1 cellular context compared by ENCODE assay signal in genomic region chr5:129094924-129095797, GRCh38.
TF ChIP-seq lines count a peak whose summit lies in the region.

No MANE protein-coding gene starts in this region.

TF ChIP-seq in HepG2, 621 proteins besides CTCF, POLR2A, EP300 and RAD21 (continued from another document and continues in another):
- TF ChIP-seq CSRNP1 (CRISPR knock-in tag; IDR thresholded peaks at IDR 0.05) = peak; percentile 63
- TF ChIP-seq ZNF343 (CRISPR knock-in tag; IDR thresholded peaks at IDR 0.05) = peak; percentile 22; the same call in 1 of the 2 replicates
- TF ChIP-seq HOXA3 (CRISPR knock-in tag; IDR thresholded peaks at IDR 0.05) = peak; percentile 74; the same call in 1 of the 2 replicates
- TF ChIP-seq KAT7 (CRISPR knock-in tag; IDR thresholded peaks at IDR 0.05; ENCODE audit: borderline replicate concordance) = 0 out of 2 replicates have a peak, but pooled peaks have one; percentile 13
- peak; percentile 63; the same call in 1 of the 2 replicates for TF ChIP-seq ZNF607 (CRISPR knock-in tag; IDR thresholded peaks at IDR 0.05; ENCODE audit: borderline replicate concordance)
- 0 out of 2 replicates have a peak, but pooled peaks have one; percentile 32 for TF ChIP-seq ZNF12 (CRISPR knock-in tag; IDR thresholded peaks at IDR 0.05)
- no peak for TF ChIP-seq NKX3-1 (CRISPR knock-in tag; IDR thresholded peaks at IDR 0.05)
- TF ChIP-seq ZNF484 (CRISPR knock-in tag; IDR thresholded peaks at IDR 0.05; ENCODE audit: borderline replicate concordance, low read depth) = no peak
- no peak; the same call in 1 of the 2 replicates for TF ChIP-seq ZIK1 (CRISPR knock-in tag; IDR thresholded peaks at IDR 0.05; ENCODE audit: borderline replicate concordance, low read depth)
- TF ChIP-seq ZNF761 (CRISPR knock-in tag; conservative IDR thresholded peaks at IDR 0.05) = peak; percentile 85; the same call in 1 of the 2 replicates
- peak; percentile 85 for TF ChIP-seq MYPOP (CRISPR knock-in tag; IDR thresholded peaks at IDR 0.05)
- TF ChIP-seq ZBTB4 (CRISPR knock-in tag; IDR thresholded peaks at IDR 0.05; ENCODE audit: borderline replicate concordance) = peak; percentile 46
- no peak for TF ChIP-seq GRHL1 (CRISPR knock-in tag; conservative IDR thresholded peaks at IDR 0.05)
- no peak for TF ChIP-seq ZSCAN22 (CRISPR knock-in tag; IDR thresholded peaks at IDR 0.05)
- TF ChIP-seq SNAPC5 (CRISPR knock-in tag; IDR thresholded peaks at IDR 0.05; ENCODE audit: borderline replicate concordance) = no peak
- peak; percentile 80; the same call in 1 of the 2 replicates for TF ChIP-seq FOXC1 (CRISPR knock-in tag; IDR thresholded peaks at IDR 0.05; ENCODE audit: borderline replicate concordance)
- no peak; the same call in 1 of the 2 replicates for TF ChIP-seq ZNF142 (CRISPR knock-in tag; IDR thresholded peaks at IDR 0.05)
- TF ChIP-seq ZNF841 (CRISPR knock-in tag; IDR thresholded peaks at IDR 0.05; ENCODE audit: borderline replicate concordance) = peak; percentile 89
- no peak for TF ChIP-seq HHEX (CRISPR knock-in tag; IDR thresholded peaks at IDR 0.05)
- no peak for TF ChIP-seq ZNF720 (CRISPR knock-in tag; IDR thresholded peaks at IDR 0.05)
- TF ChIP-seq HNF4A (CRISPR knock-in tag; IDR thresholded peaks at IDR 0.05) = peak; percentile 99
- TF ChIP-seq RAD51 (IDR thresholded peaks at IDR 0.05; ENCODE audit: borderline replicate concordance) = no peak
- TF ChIP-seq RXRA (CRISPR knock-in tag; IDR thresholded peaks at IDR 0.05) = peak; percentile 92
- TF ChIP-seq MXI1 (IDR thresholded peaks at IDR 0.05; ENCODE audit: borderline replicate concordance, low read depth, low read length) = peak; percentile 97
- peak; percentile 82 for TF ChIP-seq ZNF772 (CRISPR knock-in tag; IDR thresholded peaks at IDR 0.05)
- TF ChIP-seq HDAC6 (IDR thresholded peaks at IDR 0.05; ENCODE audit: low read depth, low read length) = no peak
- TF ChIP-seq MAFK (conservative IDR thresholded peaks at IDR 0.05 in 1 of 2, IDR thresholded peaks at IDR 0.05 in 1 of 2; ENCODE audit: low read length in 2 of 2) = no peak
- peak; percentile 29; the same call in 1 of the 2 replicates for TF ChIP-seq FOXP4 (CRISPR knock-in tag; IDR thresholded peaks at IDR 0.05)
- TF ChIP-seq TRAFD1 (CRISPR knock-in tag; IDR thresholded peaks at IDR 0.05; ENCODE audit: borderline replicate concordance) = no peak
- no peak for TF ChIP-seq NFIB (CRISPR knock-in tag; IDR thresholded peaks at IDR 0.05; ENCODE audit: borderline replicate concordance)
- TF ChIP-seq ZSCAN21 (CRISPR knock-in tag; IDR thresholded peaks at IDR 0.05; ENCODE audit: borderline replicate concordance) = peak; percentile 59; the same call in 1 of the 2 replicates
- TF ChIP-seq ZNF501 (CRISPR knock-in tag; IDR thresholded peaks at IDR 0.05) = peak; percentile 87
- peak; percentile 23; the same call in 1 of the 2 replicates for TF ChIP-seq BRD4 (CRISPR knock-in tag; IDR thresholded peaks at IDR 0.05)
- TF ChIP-seq PAXIP1 (CRISPR knock-in tag; conservative IDR thresholded peaks at IDR 0.05) = peak; percentile 95
- TF ChIP-seq CBFB (CRISPR knock-in tag; IDR thresholded peaks at IDR 0.05) = peak; percentile 74; the same call in 1 of the 2 replicates
- TF ChIP-seq JDP2 (CRISPR knock-in tag; IDR thresholded peaks at IDR 0.05; ENCODE audit: borderline replicate concordance) = peak; percentile 77; the same call in 1 of the 2 replicates
- peak; percentile 92 for TF ChIP-seq MXD4 (CRISPR knock-in tag; IDR thresholded peaks at IDR 0.05)
- TF ChIP-seq AKAP8 (CRISPR knock-in tag; IDR thresholded peaks at IDR 0.05) = no peak
- no peak for TF ChIP-seq ZNF207 (IDR thresholded peaks at IDR 0.05; ENCODE audit: borderline replicate concordance)
